In the genomic region with DNA sequence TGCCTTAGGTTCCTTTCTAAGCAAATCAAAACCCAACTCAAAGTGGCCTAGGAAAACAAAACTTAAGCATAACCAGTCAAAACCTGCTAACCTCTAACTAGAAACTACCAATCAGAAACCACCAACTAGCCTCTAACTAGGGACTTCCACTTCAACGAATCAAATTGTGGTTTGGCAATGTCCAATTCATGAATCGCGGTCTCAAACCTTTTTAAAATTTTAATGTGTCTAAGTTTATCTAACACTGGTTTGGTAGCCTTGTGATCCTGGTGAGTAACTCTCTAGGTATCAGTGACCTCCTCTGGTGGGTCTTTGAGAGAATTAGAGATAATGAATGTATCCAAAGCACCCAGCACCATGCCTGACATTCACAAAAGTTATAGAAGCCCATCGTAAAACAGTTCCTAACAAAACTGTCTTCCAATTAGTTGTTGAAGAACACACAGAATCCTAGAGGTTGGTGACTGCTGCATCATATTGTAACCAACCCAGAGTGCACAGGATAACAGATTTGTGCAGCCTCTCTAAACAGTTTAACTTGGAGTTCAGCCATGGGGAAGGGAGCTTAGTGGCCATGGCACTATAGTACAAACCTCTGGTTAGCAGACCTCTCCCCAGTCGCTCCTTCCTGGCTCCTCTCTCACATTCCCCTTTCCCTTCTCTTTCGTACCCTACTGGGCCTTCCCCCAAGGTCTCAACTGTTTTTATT, we compare ENCODE assay signal across 23 cellular contexts. TPM values are rescaled to one million over a fixed set of nuclear protein-coding genes. Genes with fewer than 3 reads are reported as not detected.
DNase-seq lines count a peak whose midpoint lies in the region; ATAC-seq and TF ChIP-seq lines count a peak whose summit lies in the region.
"Had no signal": no experiment of that assay in that cellular context is flagged by ENCODE, and none has a peak within 500 bp of the region (broad histone marks: within the 10 kb centered on the region; RNA-seq: fewer than 3 reads in every experiment).

No MANE protein-coding gene starts in this region.

- no peak for TF ChIP-seq POLR2A in heart left ventricle (IDR thresholded peaks at IDR 0.05)

- TF ChIP-seq EP300 in SK-N-SH (IDR thresholded peaks at IDR 0.05; ENCODE audit: borderline replicate concordance in 1 of 2, low read depth in 1 of 2, low read length in 1 of 2), result peak in 1 of 2 experiments; percentile 6; a peak in 1 of 4 replicates

- H3K79me2 ChIP-seq in SK-N-SH (ENCODE audit: insufficient read depth), result no peaks in the 10 kb centered on the region

- peaks cover 35% of the 10 kb centered on the region for H3F3A ChIP-seq in SK-N-SH (replicated peaks; ENCODE audit: insufficient read depth)

- H3K4me1 Mint-ChIP-seq in stimulated activated memory B cell treated with anti-CD40 and anti-IgM and Interleukin-4, amounts not matched to agents 10 μg/mL and 1 μg/mL and 100 μg/mL, for 72 hours, result peaks cover 18% of the 10 kb centered on the region

- H3K27ac ChIP-seq in SK-N-SH (ENCODE audit: low read depth in 2 of 2, low read length in 1 of 2) (peak overlapping the region; percentile 73 to 89), heart left ventricle (peak overlapping the region; percentile 51 to 92 (median 78))
- H3K27ac ChIP-seq: spleen, upper lobe of right lung had no signal

- H3K27ac Mint-ChIP-seq in stimulated activated memory B cell treated with anti-CD40 and anti-IgM and Interleukin-4, amounts not matched to agents 10 μg/mL and 1 μg/mL and 100 μg/mL, for 72 hours, result peak overlapping the region; percentile 8
- H3K27ac Mint-ChIP-seq: activated CD4-positive, alpha-beta T cell treated with anti-CD3 and anti-CD28 coated beads, Interleukin-2, amount 10 ng/mL, durations not matched to agents 24 days and 14 days; activated naive CD8-positive, alpha-beta T cell treated with anti-CD3 and anti-CD28 coated beads for 36 hours; naive thymus-derived CD4-positive, alpha-beta T cell had no signal

- no peak for DNase-seq in SK-N-SH
- peak; percentile 36 for DNase-seq in amniotic epithelial cell (ENCODE audit: low read depth)
- no peak for DNase-seq in heart left ventricle
- DNase-seq in activated naive CD4-positive, alpha-beta T cell treated with Interleukin-2 at 50 U/mL for 16 hours, result no peak
- no peak for DNase-seq in iPS-NIHi11 (ENCODE audit: low spot score)
- DNase-seq: 8988T; activated CD4-positive, alpha-beta T cell treated with anti-CD3 and anti-CD28 coated beads, Interleukin-2, amount 10 ng/mL, durations not matched to agents 24 days and 14 days; activated naive CD8-positive, alpha-beta T cell treated with anti-CD3 and anti-CD28 coated beads for 36 hours; activated T-cell treated with anti-CD3 and anti-CD28 coated beads, Interleukin-2, amount 50 U/mL, for 1 hour; central memory CD4-positive, alpha-beta T cell; DMS153; Karpas-422; naive thymus-derived CD4-positive, alpha-beta T cell; NCI-H146; NCI-H446; posterior cingulate gyrus; spleen; stimulated activated naive CD8-positive, alpha-beta T cell treated with anti-CD3 and anti-CD28 coated beads, Interleukin-15, Interleukin-2, amounts not matched to agents 100 U/mL and 50 U/mL, for 24 hours; T-helper 9 cell; upper lobe of right lung had no signal

- no peak overlapping the region for H3K4me3 ChIP-seq in SK-N-SH (ENCODE audit: low read depth in 2 of 2, low read length in 1 of 2)
- no peak overlapping the region for H3K4me3 ChIP-seq in heart left ventricle
- H3K4me3 ChIP-seq: spleen, upper lobe of right lung had no signal

- H3K4me3 Mint-ChIP-seq in stimulated activated memory B cell treated with anti-CD40 and anti-IgM and Interleukin-4, amounts not matched to agents 10 μg/mL and 1 μg/mL and 100 μg/mL, for 72 hours, result no peak overlapping the region
- H3K4me3 Mint-ChIP-seq: activated CD4-positive, alpha-beta T cell treated with anti-CD3 and anti-CD28 coated beads, Interleukin-2, amount 10 ng/mL, durations not matched to agents 24 days and 14 days; activated naive CD8-positive, alpha-beta T cell treated with anti-CD3 and anti-CD28 coated beads for 36 hours; naive thymus-derived CD4-positive, alpha-beta T cell had no signal

- no peaks in the 10 kb centered on the region for H3K9me2 ChIP-seq in SK-N-SH

- peak overlapping the region; percentile 11; the same call in 1 of the 2 replicates for H3K4me2 ChIP-seq in SK-N-SH

- POLR2A ChIA-PET in SK-N-SH (lab: Yijun Ruan, JAX), result no interaction called here

- H3K4me1 ChIP-seq in SK-N-SH (ENCODE audit: control insufficient read depth in 1 of 2, insufficient read depth in 2 of 2, low read depth in 1 of 2, low read length in 1 of 2) (peaks cover 15 to 25% of the 10 kb centered on the region in 2 experiments; a peak in 3 of 4 replicates), heart left ventricle (peaks cover 0 to 37% (median 14%) of the 10 kb centered on the region in 12 donors)
- H3K4me1 ChIP-seq: upper lobe of right lung had no signal

- H3K9me3 Mint-ChIP-seq in stimulated activated memory B cell treated with anti-CD40 and anti-IgM and Interleukin-4, amounts not matched to agents 10 μg/mL and 1 μg/mL and 100 μg/mL, for 72 hours, result peaks cover 5% of the 10 kb centered on the region

- no peak overlapping the region for H3K9ac ChIP-seq in SK-N-SH

- H2AFZ ChIP-seq in SK-N-SH (ENCODE audit: low read depth), result no peak overlapping the region

- intact Hi-C loops in heart left ventricle (cut with DNase I), result loop anchor here in 1 of 10 donors (5.0 kb wide), 1 partner anchor 37 kb away; no protein-coding TSS in a partner anchor

- H3K9me3 ChIP-seq in SK-N-SH, result no peaks in the 10 kb centered on the region
- H3K9me3 ChIP-seq in heart left ventricle, result peaks cover 0 to 12% (median 2%) of the 10 kb centered on the region in 12 donors

- no peaks in the 10 kb centered on the region for H3K36me3 Mint-ChIP-seq in stimulated activated memory B cell treated with anti-CD40 and anti-IgM and Interleukin-4, amounts not matched to agents 10 μg/mL and 1 μg/mL and 100 μg/mL, for 72 hours

- no peaks in the 10 kb centered on the region for H4K20me1 ChIP-seq in SK-N-SH (ENCODE audit: insufficient read depth)

- H3K27me3 ChIP-seq in SK-N-SH (ENCODE audit: insufficient read depth), result no peaks in the 10 kb centered on the region
- H3K27me3 ChIP-seq in heart left ventricle, result no peaks in the 10 kb centered on the region
- H3K27me3 ChIP-seq: spleen, upper lobe of right lung had no signal

- no peaks in the 10 kb centered on the region for H3K27me3 Mint-ChIP-seq in stimulated activated memory B cell treated with anti-CD40 and anti-IgM and Interleukin-4, amounts not matched to agents 10 μg/mL and 1 μg/mL and 100 μg/mL, for 72 hours
- H3K27me3 Mint-ChIP-seq: activated CD4-positive, alpha-beta T cell treated with anti-CD3 and anti-CD28 coated beads, Interleukin-2, amount 10 ng/mL, durations not matched to agents 24 days and 14 days; activated naive CD8-positive, alpha-beta T cell treated with anti-CD3 and anti-CD28 coated beads for 36 hours; naive thymus-derived CD4-positive, alpha-beta T cell had no signal

- 85% methylated on average over 6 of the region's 6 CpGs for whole genome bisulfite sequencing in SK-N-SH (ENCODE audit: low lambda C conversion rate)
- WGBS in heart left ventricle, 4 donors, result 67 to 79% (median 73%) methylated on average over 6 of the region's 6 CpGs

- ATAC-seq in SK-N-SH treated with all-trans-retinoic acid at 6 μM for 48 hours, result no peak; the same call in 2 of the 3 replicates
- peak; percentile 66 to 84 (median 74) for ATAC-seq in heart left ventricle
- no peak for ATAC-seq in stimulated activated memory B cell treated with anti-CD40 and anti-IgM and Interleukin-4, amounts not matched to agents 10 μg/mL and 1 μg/mL and 100 μg/mL, for 72 hours
- no peak for ATAC-seq in HG02981 (IDR thresholded peaks at IDR 0.05; ENCODE audit: unreplicated experiment)
- ATAC-seq: naive thymus-derived CD4-positive, alpha-beta T cell; stimulated activated naive CD8-positive, alpha-beta T cell treated with anti-CD3 and anti-CD28 coated beads, Interleukin-15, Interleukin-2, amounts not matched to agents 100 U/mL and 50 U/mL, for 24 hours; upper lobe of right lung had no signal

- H3K36me3 ChIP-seq in SK-N-SH (replicated peaks in 1 of 2; ENCODE audit: control insufficient read depth in 1 of 2, insufficient read depth in 2 of 2, low read length in 1 of 2), result no peaks in the 10 kb centered on the region
- H3K36me3 ChIP-seq in heart left ventricle, result no peaks in the 10 kb centered on the region
- H3K36me3 ChIP-seq: spleen, upper lobe of right lung had no signal

- TF ChIP-seq CTCF in SK-N-SH (IDR thresholded peaks at IDR 0.05) (no peak), heart left ventricle (IDR thresholded peaks at IDR 0.05) (no peak)

- TF ChIP-seq RAD21 in SK-N-SH (IDR thresholded peaks at IDR 0.05; ENCODE audit: low read length), result no peak

- CTCF ChIA-PET in SK-N-SH (lab: Yijun Ruan, JAX), result interaction anchor here (1.5 kb wide), 1 partner anchor 157 kb away, joined by 5 read pairs; no protein-coding TSS in a partner anchor

TF ChIP-seq in SK-N-SH, 30 proteins besides CTCF, POLR2A, EP300 and RAD21 (continues in another document):
- no peak for TF ChIP-seq FOSL2 (IDR thresholded peaks at IDR 0.05; ENCODE audit: borderline replicate concordance, low read depth)
- no peak for TF ChIP-seq RXRA (IDR thresholded peaks at IDR 0.05; ENCODE audit: borderline replicate concordance, low read depth)
- no peak; the same call in 1 of the 2 replicates for TF ChIP-seq NFIC (IDR thresholded peaks at IDR 0.05; ENCODE audit: borderline replicate concordance)
- no peak for TF ChIP-seq SIN3A (IDR thresholded peaks at IDR 0.05; ENCODE audit: borderline replicate concordance, low read depth, low read length)
- TF ChIP-seq FOXM1 (IDR thresholded peaks at IDR 0.05; ENCODE audit: low read depth), result no peak

TF ChIP-seq in SK-N-SH treated with all-trans-retinoic acid at 6 μM for 48 hours, 23 proteins besides CTCF, POLR2A, EP300 and RAD21:
- TF ChIP-seq CSRNP3 (CRISPR knock-in tag; IDR thresholded peaks at IDR 0.05) (no peak), ZFP30 (CRISPR knock-in tag; IDR thresholded peaks at IDR 0.05) (no peak)

RNA-seq across cellular contexts. Expression of gene B3GNT2, which starts 45.2 kb away (rescaled TPM):
- polyA plus RNA-seq in SK-N-SH (2012; rRNA removed), result 6.3 and 8.4 TPM in 2 replicates
- 8.4 and 9.0 TPM in 2 replicates for polyA plus RNA-seq in SK-N-SH (2012; cell fraction: cytosol; rRNA removed)
- polyA plus RNA-seq in SK-N-SH (2012; cell fraction: nucleus; rRNA removed), result 2.8 and 4.7 TPM in 2 replicates
- total RNA-seq in heart left ventricle, result 10 to 100 TPM; 13.8 to 26.5 (median 20.8) TPM
- polyA plus RNA-seq in heart left ventricle, result 10 to 100 TPM in 1 of 2 donors, 1 to 10 TPM in 1; 8.6 to 18.4 TPM

Comparison
In these comparisons a context has a peak if more than half of its experiments do, and no peak if none do; other contexts are left out.
1. ATAC-seq: peak in heart left ventricle (4 of 4); none in SK-N-SH treated with all-trans-retinoic acid at 6 μM for 48 hours (single experiment), stimulated activated memory B cell treated with anti-CD40 and anti-IgM and Interleukin-4, amounts not matched to agents 10 μg/mL and 1 μg/mL and 100 μg/mL, for 72 hours (single experiment) and HG02981 (single experiment).